Comparison of ENCODE assay signal across 8 cellular contexts in the genomic region with DNA sequence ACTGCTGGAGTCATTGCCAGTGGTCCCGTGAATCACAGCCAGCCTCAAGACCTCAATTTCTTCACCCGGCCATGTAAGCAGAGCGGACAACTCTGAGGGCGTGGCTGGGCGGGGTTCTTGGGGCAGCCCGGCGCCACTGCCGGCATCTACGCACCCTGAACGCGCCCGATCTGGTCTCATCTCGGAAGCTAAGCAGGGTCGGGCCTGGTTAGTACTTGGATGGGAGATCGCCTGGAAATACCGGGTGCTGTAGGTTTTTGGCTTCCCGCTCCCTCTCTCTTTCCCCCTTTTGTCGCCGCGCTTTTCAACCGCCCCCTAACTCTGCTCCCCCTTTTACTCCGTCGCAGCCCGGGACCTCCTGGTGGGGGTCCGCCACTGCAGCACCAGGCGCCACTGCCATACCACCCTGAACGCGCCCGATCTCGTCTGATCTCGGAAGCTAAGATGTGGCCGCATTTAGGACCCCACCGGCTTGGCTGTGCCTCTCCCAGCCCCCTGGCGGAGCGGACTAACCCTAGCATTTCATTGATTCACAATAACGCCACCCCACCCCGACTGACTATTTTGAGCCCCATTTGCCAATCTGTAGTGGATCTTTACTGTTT. TPM values are rescaled to one million over a fixed set of nuclear protein-coding genes. Genes with fewer than 3 reads are reported as not detected.
A peak's percentile ranks its signal among the peaks of the same experiment; 100 is the strongest.
DNase-seq lines count a peak whose midpoint lies in the region; ATAC-seq and TF ChIP-seq lines count a peak whose summit lies in the region.

No MANE protein-coding gene starts in this region.

- no peak for ATAC-seq in GM18517 (IDR thresholded peaks at IDR 0.05; ENCODE audit: unreplicated experiment)

- H3K9me3 Mint-ChIP-seq in osteocyte (ENCODE audit: unreplicated experiment), result no peaks in the 10 kb centered on the region

- H3K4me3 ChIP-seq in fibroblast of the aortic adventitia (ENCODE audit: low read depth, low read length), result peak overlapping the region; percentile 51

- peak overlapping the region; percentile 82 for H3K4me3 Mint-ChIP-seq in osteocyte (ENCODE audit: unreplicated experiment)

- H3K27me3 Mint-ChIP-seq in osteocyte (ENCODE audit: unreplicated experiment), result peaks cover 22% of the 10 kb centered on the region

- H3K27ac Mint-ChIP-seq in osteocyte (ENCODE audit: unreplicated experiment), result no peak overlapping the region

- H3K4me1 Mint-ChIP-seq in osteocyte (ENCODE audit: unreplicated experiment), result peaks cover 9% of the 10 kb centered on the region

- DNase-seq in CMK (ENCODE audit: low read depth), result peak; percentile 24
- DNase-seq in LHCN-M2 (ENCODE audit: low read depth), result peak; percentile 77
- DNase-seq in activated T-cell treated with anti-CD3 and anti-CD28 coated beads for 24 hours (ENCODE audit: low read depth), result peak; percentile 39
- DNase-seq in fibroblast of the aortic adventitia (ENCODE audit: low read depth), result peak; percentile 60
- no peak for DNase-seq in osteocyte (ENCODE audit: extremely low spot score, unreplicated experiment)
- no peak for DNase-seq in globus pallidus (ENCODE audit: low spot score)
- no peak for DNase-seq in NCI-H1436 (lab: John Stamatoyannopoulos, UW)

- TF ChIP-seq CTCF in fibroblast of the aortic adventitia (IDR thresholded peaks at IDR 0.05; ENCODE audit: insufficient read depth, low read length) (peak; percentile 45), osteocyte (IDR thresholded peaks at IDR 0.05) (peak; percentile 50)

- no peaks in the 10 kb centered on the region for H3K36me3 Mint-ChIP-seq in osteocyte (ENCODE audit: unreplicated experiment)

RNA-seq across cellular contexts. Expression of a gene that starts 25.3 kb away (rescaled TPM):
- total RNA-seq in LHCN-M2 (2014; rRNA removed) (0.63 and 0.90 TPM in 2 replicates), fibroblast of the aortic adventitia (ENCODE audit: low replicate concordance) (1.2 and 3.1 TPM in 2 replicates), osteocyte (3.9 TPM in 2 replicates)
- polyA plus RNA-seq in LHCN-M2 (2012), result 0.55 TPM

RNA-seq across cellular contexts. Expression of a gene that starts 41.8 kb away (rescaled TPM):
- 841 and 886 TPM in 2 replicates for total RNA-seq in LHCN-M2 (2014; rRNA removed)
- 465 TPM for polyA plus RNA-seq in LHCN-M2 (2012)
- 624 and 625 TPM in 2 replicates for total RNA-seq in fibroblast of the aortic adventitia (ENCODE audit: low replicate concordance)
- total RNA-seq in osteocyte, result 516 and 530 TPM in 2 replicates

Comparison
In these comparisons a context has a peak if more than half of its experiments do, and no peak if none do; other contexts are left out.
1. DNase-seq: peak in CMK (single experiment), LHCN-M2 (single experiment), activated T-cell treated with anti-CD3 and anti-CD28 coated beads for 24 hours (single experiment) and fibroblast of the aortic adventitia (single experiment); none in osteocyte (single experiment), globus pallidus (single experiment) and NCI-H1436 (single experiment).